In the genomic region with DNA sequence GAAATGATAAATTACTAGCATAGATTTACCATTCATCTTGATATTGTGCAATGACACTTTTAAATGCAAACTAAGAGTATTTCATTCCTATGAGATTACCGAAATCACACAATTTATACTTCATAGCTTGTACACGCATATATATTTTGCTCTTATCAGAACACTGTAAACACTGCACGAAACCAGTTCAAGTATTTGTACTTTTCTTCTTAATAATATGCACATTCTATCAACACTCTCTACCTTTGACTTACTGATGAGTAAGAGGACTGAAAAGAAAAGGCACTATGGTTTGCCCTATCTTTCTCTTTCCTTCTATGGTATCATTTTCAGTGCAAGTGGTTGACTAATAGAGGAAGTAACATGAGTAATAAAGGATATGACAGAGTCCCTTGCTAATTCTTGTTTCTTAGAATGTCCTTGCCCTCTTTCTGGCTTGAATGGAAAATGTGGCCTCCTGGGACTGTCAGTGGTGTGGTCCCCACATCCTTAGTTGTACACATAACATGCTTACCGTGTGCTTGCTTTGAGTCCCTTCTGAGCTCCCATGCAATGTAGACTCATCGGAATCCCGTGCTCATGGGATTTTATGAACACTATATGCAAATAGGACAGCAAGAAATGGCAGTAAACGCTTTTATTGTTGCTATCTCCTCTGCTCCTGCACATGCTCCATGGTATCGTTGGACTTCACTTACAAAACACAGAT, we compare ENCODE assay signal across 8 cellular contexts.
DNase-seq lines count a peak whose midpoint lies in the region; ATAC-seq and TF ChIP-seq lines count a peak whose summit lies in the region.

No MANE protein-coding gene starts in this region.

- H3K27me3 Mint-ChIP-seq in activated naive CD8-positive, alpha-beta T cell: no peaks in the 10 kb centered on the region

- H3K79me2 ChIP-seq in KMS-11 (ENCODE audit: insufficient read depth, low read depth): no peaks in the 10 kb centered on the region

- H3K27me3 ChIP-seq in KMS-11 (ENCODE audit: insufficient read depth, low read depth) (no peaks in the 10 kb centered on the region), Peyer's patch (no peaks in the 10 kb centered on the region), thyroid gland (no peaks in the 10 kb centered on the region)

- DNase-seq in lung microvascular endothelial cell (ENCODE audit: low read depth in 2 of 2) (peak; percentile 11 to 94), COR-L47 (lab: John Stamatoyannopoulos, UW) (no peak), Peyer's patch (no peak), thyroid gland (no peak)

- H3K27ac Mint-ChIP-seq in activated naive CD8-positive, alpha-beta T cell: peak overlapping the region; percentile 80

- H3K36me3 ChIP-seq in KMS-11 (ENCODE audit: insufficient read depth) (no peaks in the 10 kb centered on the region), Peyer's patch (no peaks in the 10 kb centered on the region), thyroid gland (no peaks in the 10 kb centered on the region)

- peaks cover 25% of the 10 kb centered on the region for H3K4me1 ChIP-seq in KMS-11 (ENCODE audit: low read depth, poor library complexity, severe bottlenecking)
- no peaks in the 10 kb centered on the region for H3K4me1 ChIP-seq in Peyer's patch
- peaks cover 0 to 14% of the 10 kb centered on the region in 2 donors for H3K4me1 ChIP-seq in thyroid gland

- TF ChIP-seq POLR2A in Peyer's patch (IDR thresholded peaks at IDR 0.05) (no peak), thyroid gland (IDR thresholded peaks at IDR 0.05) (no peak)

- no peak overlapping the region for H3K27ac ChIP-seq in KMS-11
- no peak overlapping the region for H3K27ac ChIP-seq in Peyer's patch
- H3K27ac ChIP-seq in thyroid gland: no peak overlapping the region

- intact Hi-C loops in thyroid gland (cut with DNase I): no loop called here

- no peak overlapping the region for H2AFZ ChIP-seq in KMS-11 (ENCODE audit: low read depth)

- H3K9ac ChIP-seq in KMS-11: no peak overlapping the region

- peak; percentile 74 for ATAC-seq in GM18498 (IDR thresholded peaks at IDR 0.05; ENCODE audit: unreplicated experiment)
- ATAC-seq in GM21737 (IDR thresholded peaks at IDR 0.05; ENCODE audit: unreplicated experiment): peak; percentile 63

- WGBS in thyroid gland, 2 donors: 86% methylated on average over 8 of the region's 8 CpGs

- TF ChIP-seq CTCF in KMS-11 (conservative IDR thresholded peaks at IDR 0.05; ENCODE audit: low read depth, low read length) (no peak), Peyer's patch (IDR thresholded peaks at IDR 0.05) (no peak), thyroid gland (IDR thresholded peaks at IDR 0.05) (no peak)

- H3K36me3 Mint-ChIP-seq in activated naive CD8-positive, alpha-beta T cell: no peaks in the 10 kb centered on the region

- no peaks in the 10 kb centered on the region for H4K20me1 ChIP-seq in KMS-11 (ENCODE audit: insufficient read depth)

- peak overlapping the region; percentile 15 for H3K4me3 Mint-ChIP-seq in activated naive CD8-positive, alpha-beta T cell

- no peaks in the 10 kb centered on the region for H3K9me3 Mint-ChIP-seq in activated naive CD8-positive, alpha-beta T cell (ENCODE audit: low read depth)

- H3K4me2 ChIP-seq in KMS-11: peak overlapping the region; percentile 26; the same call in 1 of the 2 replicates

- H3K4me3 ChIP-seq in KMS-11 (IDR thresholded peaks at IDR 0.05; ENCODE audit: insufficient read depth, low read depth, low read length): no peak overlapping the region
- H3K4me3 ChIP-seq in Peyer's patch: no peak overlapping the region
- no peak overlapping the region for H3K4me3 ChIP-seq in thyroid gland (replicated peaks in 1 of 3)

- H3K4me1 Mint-ChIP-seq in activated naive CD8-positive, alpha-beta T cell (ENCODE audit: low read depth): peaks cover 28% of the 10 kb centered on the region

- H3K9me3 ChIP-seq in Peyer's patch (no peaks in the 10 kb centered on the region), thyroid gland (no peaks in the 10 kb centered on the region)

Comparison
In these comparisons a context has a peak if more than half of its experiments do, and no peak if none do; other contexts are left out.
1. DNase-seq: peak in lung microvascular endothelial cell (2 of 2); none in COR-L47 (single experiment), Peyer's patch (0 of 3) and thyroid gland (0 of 2).